In genomic region chr10:80492875-80493413, GRCh38 we compare ENCODE assay signal across 10 cellular contexts. TPM values are rescaled to one million over a fixed set of nuclear protein-coding genes. Genes with fewer than 3 reads are reported as not detected.
DNase-seq lines count a peak whose midpoint lies in the region; ATAC-seq and TF ChIP-seq lines count a peak whose summit lies in the region.
"Had no signal": no experiment of that assay in that cellular context is flagged by ENCODE, and none has a peak within 500 bp of the region (broad histone marks: within the 10 kb centered on the region; RNA-seq: fewer than 3 reads in every experiment).

No MANE protein-coding gene starts in this region.

- no peak for TF ChIP-seq POLR2A in lower leg skin (IDR thresholded peaks at IDR 0.05)

- DNase-seq in stimulated activated naive CD8-positive, alpha-beta T cell treated with anti-CD3 and anti-CD28 coated beads, Interleukin-15, Interleukin-2, amounts not matched to agents 100 U/mL and 50 U/mL, for 24 hours = no peak
- no peak for DNase-seq in upper lobe of right lung
- DNase-seq in lower leg skin (ENCODE audit: low spot score in 2 of 2) = no peak
- DNase-seq in dedifferentiated amniotic fluid mesenchymal stem cell (ENCODE audit: extremely low spot score) = no peak
- DNase-seq: activated CD4-positive, alpha-beta T cell treated with anti-CD3 and anti-CD28 coated beads, Interleukin-2, amount 50 U/mL, for 48 hours; naive B cell had no signal

- TF ChIP-seq CTCF in upper lobe of right lung (IDR thresholded peaks at IDR 0.05) (no peak), lower leg skin (IDR thresholded peaks at IDR 0.05) (no peak)

- no peaks in the 10 kb centered on the region for H3K9me3 Mint-ChIP-seq in stimulated activated naive CD8-positive, alpha-beta T cell treated with anti-CD3 and anti-CD28 coated beads, Interleukin-15, Interleukin-2, amounts not matched to agents 100 ng/mL and 50 ng/mL, for 24 hours

- H3K27ac ChIP-seq in angular gyrus (ENCODE audit: low read depth, low read length) = peak overlapping the region; percentile 4
- H3K27ac ChIP-seq in upper lobe of right lung = peak overlapping the region; percentile 49

- peaks cover 100% of the 10 kb centered on the region for H3K4me1 Mint-ChIP-seq in stimulated activated naive CD8-positive, alpha-beta T cell treated with anti-CD3 and anti-CD28 coated beads, Interleukin-15, Interleukin-2, amounts not matched to agents 100 ng/mL and 50 ng/mL, for 24 hours (ENCODE audit: low read depth)

- H3K27ac Mint-ChIP-seq in stimulated activated naive CD8-positive, alpha-beta T cell treated with anti-CD3 and anti-CD28 coated beads, Interleukin-15, Interleukin-2, amounts not matched to agents 100 ng/mL and 50 ng/mL, for 24 hours = peak overlapping the region; percentile 93

- intact Hi-C loops in upper lobe of right lung (cut with DNase I) (no loop called here), lower leg skin (cut with DNase I; ENCODE audit: low total_unique reads) (no loop called here)

- H3K4me3 Mint-ChIP-seq in stimulated activated naive CD8-positive, alpha-beta T cell treated with anti-CD3 and anti-CD28 coated beads, Interleukin-15, Interleukin-2, amounts not matched to agents 100 ng/mL and 50 ng/mL, for 24 hours = peak overlapping the region; percentile 44

- peaks cover 88% of the 10 kb centered on the region for H3K4me1 ChIP-seq in upper lobe of right lung

- no peaks in the 10 kb centered on the region for H3K9me3 ChIP-seq in upper lobe of right lung

- no peak for ATAC-seq in stimulated activated naive CD8-positive, alpha-beta T cell treated with anti-CD3 and anti-CD28 coated beads, Interleukin-15, Interleukin-2, amounts not matched to agents 100 U/mL and 50 U/mL, for 24 hours
- ATAC-seq in HG03108 (IDR thresholded peaks at IDR 0.05; ENCODE audit: unreplicated experiment) = peak; percentile 26
- no peak for ATAC-seq in upper lobe of right lung
- ATAC-seq in HG03457 (IDR thresholded peaks at IDR 0.05; ENCODE audit: unreplicated experiment) = no peak

- H3K36me3 Mint-ChIP-seq in stimulated activated naive CD8-positive, alpha-beta T cell treated with anti-CD3 and anti-CD28 coated beads, Interleukin-15, Interleukin-2, amounts not matched to agents 100 ng/mL and 50 ng/mL, for 24 hours (ENCODE audit: low read depth) = peaks cover 77% of the 10 kb centered on the region

- no peaks in the 10 kb centered on the region for H3K27me3 ChIP-seq in upper lobe of right lung

- H3K36me3 ChIP-seq in upper lobe of right lung = peaks cover 21% of the 10 kb centered on the region

- 78 to 80% methylated on average over 4 of the region's 4 CpGs for WGBS in lower leg skin, 2 donors

- no peaks in the 10 kb centered on the region for H3K27me3 Mint-ChIP-seq in stimulated activated naive CD8-positive, alpha-beta T cell treated with anti-CD3 and anti-CD28 coated beads, Interleukin-15, Interleukin-2, amounts not matched to agents 100 ng/mL and 50 ng/mL, for 24 hours
- H3K27me3 Mint-ChIP-seq: naive B cell had no signal

- H3K4me3 ChIP-seq in upper lobe of right lung = no peak overlapping the region
- H3K4me3 ChIP-seq in lower leg skin (ENCODE audit: low read depth, poor library complexity, severe bottlenecking) = no peak overlapping the region

RNA-seq across cellular contexts. Expression of gene TSPAN14, which starts 38.8 kb away (rescaled TPM):
- total RNA-seq in upper lobe of right lung (157 TPM), lower leg skin (100 to 1,000 TPM; 103 to 168 (median 131) TPM)

RNA-seq across cellular contexts. Expression of gene SH2D4B, which starts 44.8 kb away (rescaled TPM):
- 0.43 TPM for total RNA-seq in upper lobe of right lung
- under 1 TPM in 1 of 4 donors, not detected in 3; 0.13 TPM for total RNA-seq in lower leg skin
